ENCODE assay signal across 1 cellular context in the genomic region with DNA sequence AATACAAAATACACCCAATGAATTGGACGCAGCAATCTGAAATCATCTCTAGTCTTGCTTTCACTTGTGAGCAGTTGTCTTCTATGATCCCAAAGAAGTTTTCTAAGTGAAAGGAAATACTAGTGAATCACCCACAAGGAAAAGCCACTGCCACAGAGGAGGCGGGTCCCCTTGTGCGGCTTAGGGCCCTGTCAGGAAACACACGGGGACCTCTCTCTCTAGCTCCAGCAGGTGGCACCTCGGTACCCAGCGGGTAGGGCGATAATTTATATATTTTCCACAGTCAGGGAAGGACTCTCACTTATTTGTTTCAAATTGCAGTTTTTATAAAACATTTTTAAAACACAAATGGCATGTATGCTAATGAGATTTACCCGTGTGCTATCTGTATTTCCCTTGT.
A peak's percentile ranks its signal among the peaks of the same experiment; 100 is the strongest.
TF ChIP-seq lines count a peak whose summit lies in the region.

No MANE protein-coding gene starts in this region.

TF ChIP-seq in K562, 482 proteins besides CTCF, POLR2A, EP300 and RAD21 (continued from another document):
- TF ChIP-seq, protein P1, sequence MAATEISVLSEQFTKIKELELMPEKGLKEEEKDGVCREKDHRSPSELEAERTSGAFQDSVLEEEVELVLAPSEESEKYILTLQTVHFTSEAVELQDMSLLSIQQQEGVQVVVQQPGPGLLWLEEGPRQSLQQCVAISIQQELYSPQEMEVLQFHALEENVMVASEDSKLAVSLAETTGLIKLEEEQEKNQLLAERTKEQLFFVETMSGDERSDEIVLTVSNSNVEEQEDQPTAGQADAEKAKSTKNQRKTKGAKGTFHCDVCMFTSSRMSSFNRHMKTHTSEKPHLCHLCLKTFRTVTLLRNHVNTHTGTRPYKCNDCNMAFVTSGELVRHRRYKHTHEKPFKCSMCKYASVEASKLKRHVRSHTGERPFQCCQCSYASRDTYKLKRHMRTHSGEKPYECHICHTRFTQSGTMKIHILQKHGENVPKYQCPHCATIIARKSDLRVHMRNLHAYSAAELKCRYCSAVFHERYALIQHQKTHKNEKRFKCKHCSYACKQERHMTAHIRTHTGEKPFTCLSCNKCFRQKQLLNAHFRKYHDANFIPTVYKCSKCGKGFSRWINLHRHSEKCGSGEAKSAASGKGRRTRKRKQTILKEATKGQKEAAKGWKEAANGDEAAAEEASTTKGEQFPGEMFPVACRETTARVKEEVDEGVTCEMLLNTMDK (IDR thresholded peaks at IDR 0.05; ENCODE audit: borderline replicate concordance, insufficient read depth, low read depth, low read length, poor library complexity, severe bottlenecking) = peak; percentile 65
- no peak for TF ChIP-seq CXXC5 (CRISPR knock-in tag; IDR thresholded peaks at IDR 0.05)
